Comparison of ENCODE assay signal across 8 cellular contexts in genomic region chr19:3369337-3370213, GRCh38. TPM values are rescaled to one million over a fixed set of nuclear protein-coding genes. Genes with fewer than 3 reads are reported as not detected.
DNase-seq lines count a peak whose midpoint lies in the region; ATAC-seq and TF ChIP-seq lines count a peak whose summit lies in the region.

No MANE protein-coding gene starts in this region.

- TF ChIP-seq CTCF in GM06990 (IDR thresholded peaks at IDR 0.05; ENCODE audit: insufficient read depth, low read length, poor library complexity, severe bottlenecking) = no peak

- peak overlapping the region in 3 of 6 donors; percentile 17 to 92 (median 21) for H3K27ac Mint-ChIP-seq in naive B cell

- H3K4me3 Mint-ChIP-seq in naive B cell = peak overlapping the region; percentile 48 to 87 (median 82)

- DNase-seq in GM06990 (ENCODE audit: extremely low read depth, insufficient read length) (peak; percentile 54), NT2/D1 (ENCODE audit: low read depth, low spot score) (no peak), epithelial cell of prostate (ENCODE audit: low read depth, low spot score) (no peak), naive B cell (no peak), DMS 273 (lab: John Stamatoyannopoulos, UW; ENCODE audit: unreplicated experiment) (no peak)

- peaks cover 0 to 30% (median 28%) of the 10 kb centered on the region in 3 donors for H3K27me3 Mint-ChIP-seq in naive B cell

- H3K4me1 ChIP-seq in NT2/D1 (ENCODE audit: insufficient read depth, insufficient read length) = peaks cover 22% of the 10 kb centered on the region

- peaks cover 0 to 2% (median 0%) of the 10 kb centered on the region in 7 donors for H3K9me3 Mint-ChIP-seq in naive B cell

- ATAC-seq in naive B cell (ENCODE audit: low read depth in 2 of 2) (peak; percentile 41 to 57), GM21723 (IDR thresholded peaks at IDR 0.05; ENCODE audit: unreplicated experiment) (no peak), HG03520 (IDR thresholded peaks at IDR 0.05; ENCODE audit: unreplicated experiment) (no peak), GM19463 (IDR thresholded peaks at IDR 0.05; ENCODE audit: unreplicated experiment) (no peak)

- H3K27me3 ChIP-seq in GM06990 (replicated peaks; ENCODE audit: control insufficient read depth, insufficient read depth, low read length) (no peaks in the 10 kb centered on the region), NT2/D1 (ENCODE audit: insufficient read depth, insufficient read length) (peaks cover 63% of the 10 kb centered on the region)

- peak overlapping the region; percentile 17 for H3K27ac ChIP-seq in epithelial cell of prostate

- H3K4me1 Mint-ChIP-seq in naive B cell = peaks cover 49 to 68% (median 63%) of the 10 kb centered on the region in 3 donors

- H3K9me3 ChIP-seq in NT2/D1 (ENCODE audit: insufficient read depth, low read length) = no peaks in the 10 kb centered on the region

- no peaks in the 10 kb centered on the region for H3K36me3 ChIP-seq in GM06990 (ENCODE audit: control insufficient read depth, insufficient read depth, low read length)
- H3K36me3 ChIP-seq in NT2/D1 (ENCODE audit: insufficient read depth, insufficient read length, low read length) = no peaks in the 10 kb centered on the region

- H3K36me3 Mint-ChIP-seq in naive B cell = no peaks in the 10 kb centered on the region

- H3K9ac ChIP-seq in NT2/D1 (ENCODE audit: insufficient read length, low read depth) = peak overlapping the region; percentile 67

- peak overlapping the region; percentile 77 for H3K4me3 ChIP-seq in GM06990 (replicated peaks; ENCODE audit: low read depth, low read length)
- H3K4me3 ChIP-seq in NT2/D1 (ENCODE audit: insufficient read length, low read depth) = peak overlapping the region; percentile 34

RNA-seq across cellular contexts. Expression of gene NFIC, which starts 3.2 kb away (rescaled TPM):
- 10 to 100 TPM in 1 of 6 donors, 1 to 10 TPM in 4, not detected in 1; 3.4 to 11.4 (median 5.3) TPM for polyA plus RNA-seq in naive B cell (ENCODE audit: low read depth in 6 of 6)

Comparison
In these comparisons a context has a peak if more than half of its experiments do, and no peak if none do; other contexts are left out.
1. ATAC-seq: peak in naive B cell (2 of 2); none in GM21723 (single experiment), HG03520 (single experiment) and GM19463 (single experiment).